21 cellular contexts compared by ENCODE assay signal in genomic region chr4:3572363-3572762, GRCh38.
"Had no signal": no experiment of that assay in that cellular context is flagged by ENCODE, and none has a peak within 500 bp of the region (broad histone marks: within the 10 kb centered on the region; RNA-seq: fewer than 3 reads in every experiment).

No MANE protein-coding gene starts in this region.

- H3K4me3 Mint-ChIP-seq: activated CD4-positive, alpha-beta T cell treated with anti-CD3 and anti-CD28 coated beads, Interleukin-2, amount 10 ng/mL, durations not matched to agents 24 days and 14 days; activated naive CD8-positive, alpha-beta T cell treated with anti-CD3 and anti-CD28 coated beads, Interleukin-2, amount 10 ng/mL, durations not matched to agents 7 days and 5 days; activated T-helper 1 cell treated with anti-CD3 and anti-CD28 coated beads, Interleukin-12 subunit alpha, Interleukin-12 subunit beta, Interleukin-2, Interleukin-4 antibody, amounts not matched to agents 30 ng/mL and 10 ng/mL and 1 ng/mL, durations not matched to agents 14 hours and 24 hours and 36 hours; brain; central memory CD8-positive, alpha-beta T cell; immature natural killer cell; naive B cell had no signal

- H3K27me3 Mint-ChIP-seq: activated CD4-positive, alpha-beta T cell treated with anti-CD3 and anti-CD28 coated beads, Interleukin-2, amount 10 ng/mL, durations not matched to agents 24 days and 14 days; central memory CD8-positive, alpha-beta T cell had no signal

- H3K27ac Mint-ChIP-seq: activated CD4-positive, alpha-beta T cell treated with anti-CD3 and anti-CD28 coated beads, Interleukin-2, amount 10 ng/mL, durations not matched to agents 24 days and 14 days; activated naive CD8-positive, alpha-beta T cell treated with anti-CD3 and anti-CD28 coated beads, Interleukin-2, amount 10 ng/mL, durations not matched to agents 7 days and 5 days; activated T-helper 1 cell treated with anti-CD3 and anti-CD28 coated beads, Interleukin-12 subunit alpha, Interleukin-12 subunit beta, Interleukin-2, Interleukin-4 antibody, amounts not matched to agents 30 ng/mL and 10 ng/mL and 1 ng/mL, durations not matched to agents 14 hours and 24 hours and 36 hours; brain; immature natural killer cell; naive B cell had no signal

- H3K4me3 ChIP-seq: esophagus squamous epithelium, lung, smooth muscle cell, transverse colon had no signal

- ATAC-seq: right cardiac atrium had no signal

- H3K9me3 Mint-ChIP-seq: activated CD4-positive, alpha-beta T cell treated with anti-CD3 and anti-CD28 coated beads, Interleukin-2, amount 10 ng/mL, durations not matched to agents 24 days and 14 days; activated naive CD8-positive, alpha-beta T cell treated with anti-CD3 and anti-CD28 coated beads, Interleukin-2, amount 10 ng/mL, durations not matched to agents 7 days and 5 days; activated T-helper 1 cell treated with anti-CD3 and anti-CD28 coated beads, Interleukin-12 subunit alpha, Interleukin-12 subunit beta, Interleukin-2, Interleukin-4 antibody, amounts not matched to agents 30 ng/mL and 10 ng/mL and 1 ng/mL, durations not matched to agents 14 hours and 24 hours and 36 hours; brain; central memory CD8-positive, alpha-beta T cell; immature natural killer cell; naive B cell had no signal

- H3K4me1 Mint-ChIP-seq: activated CD4-positive, alpha-beta T cell treated with anti-CD3 and anti-CD28 coated beads, Interleukin-2, amount 10 ng/mL, durations not matched to agents 24 days and 14 days; activated naive CD8-positive, alpha-beta T cell treated with anti-CD3 and anti-CD28 coated beads, Interleukin-2, amount 10 ng/mL, durations not matched to agents 7 days and 5 days; central memory CD8-positive, alpha-beta T cell; immature natural killer cell; naive B cell had no signal

- H3K36me3 Mint-ChIP-seq: activated naive CD8-positive, alpha-beta T cell treated with anti-CD3 and anti-CD28 coated beads, Interleukin-2, amount 10 ng/mL, durations not matched to agents 7 days and 5 days; brain; immature natural killer cell; naive B cell had no signal

- DNase-seq: activated CD4-positive, alpha-beta T cell treated with anti-CD3 and anti-CD28 coated beads, Interleukin-2, amount 10 ng/mL, durations not matched to agents 24 days and 14 days; activated CD4-positive, CD25-positive, alpha-beta regulatory T cell; activated naive CD8-positive, alpha-beta T cell treated with anti-CD3 and anti-CD28 coated beads, Interleukin-2, amount 10 ng/mL, durations not matched to agents 7 days and 5 days; cortex of kidney; effector CD4-positive, alpha-beta T cell; esophagus squamous epithelium; hippocampal formation; immature natural killer cell; naive B cell; nucleus accumbens; right cardiac atrium; stimulated activated CD4-positive, alpha-beta T cell treated with anti-CD3 and anti-CD28 coated beads, Interleukin-4, amount 100 ng/mL, for 4 hours; stimulated activated CD8-positive, alpha-beta memory T cell treated with anti-CD3 and anti-CD28 coated beads, Interleukin-4, amount 100 ng/mL, for 48 hours; stimulated activated naive CD4-positive, alpha-beta T cell treated with Interleukin-2 at 50 U/mL for 16 hours; SW 1271; transverse colon had no signal
